Comparison of ENCODE assay signal across 1 cellular context in the genomic region with DNA sequence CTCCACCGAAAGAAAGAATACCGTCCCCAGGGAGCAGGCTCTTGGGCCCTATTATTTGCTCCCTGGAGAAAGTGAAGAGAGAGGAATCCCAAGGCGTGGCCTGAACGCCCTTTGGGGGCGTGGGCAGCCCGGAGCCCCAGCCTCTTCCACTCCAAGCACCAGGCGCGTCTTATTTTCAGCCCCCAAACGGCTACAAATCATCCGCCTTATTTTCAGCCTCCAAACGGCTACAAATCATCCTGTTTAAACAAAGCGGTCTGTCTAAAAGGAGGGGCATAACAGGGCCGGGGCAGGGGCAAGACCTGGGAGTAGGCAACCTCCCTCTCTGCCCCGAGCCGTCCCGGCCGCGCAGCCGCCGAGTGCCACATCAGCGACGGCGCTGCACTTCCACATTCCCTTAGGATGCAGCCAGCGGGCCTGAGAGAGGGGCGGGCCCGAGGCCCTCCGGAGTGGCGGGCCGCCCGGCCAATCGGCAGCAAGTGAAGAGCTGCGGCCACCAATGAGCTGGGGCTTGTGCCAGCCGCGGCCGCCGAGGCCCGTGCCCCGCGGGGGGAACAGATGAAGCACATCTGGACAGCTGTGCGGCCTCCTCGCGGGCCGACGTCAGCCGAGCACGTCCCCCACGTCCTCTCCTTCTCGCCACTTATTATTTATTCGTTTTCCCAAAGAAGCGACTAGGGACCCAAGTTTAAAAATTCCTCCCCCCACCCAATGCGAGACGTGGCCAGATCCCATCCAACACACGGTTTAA.
TF ChIP-seq lines count a peak whose summit lies in the region.

A gene with protein sequence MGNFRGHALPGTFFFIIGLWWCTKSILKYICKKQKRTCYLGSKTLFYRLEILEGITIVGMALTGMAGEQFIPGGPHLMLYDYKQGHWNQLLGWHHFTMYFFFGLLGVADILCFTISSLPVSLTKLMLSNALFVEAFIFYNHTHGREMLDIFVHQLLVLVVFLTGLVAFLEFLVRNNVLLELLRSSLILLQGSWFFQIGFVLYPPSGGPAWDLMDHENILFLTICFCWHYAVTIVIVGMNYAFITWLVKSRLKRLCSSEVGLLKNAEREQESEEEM (plus strand): TSS at position 561 of the 751 bp plus-strand sequence. CDS start 62,593 bp downstream, outside the sequence.

TF ChIP-seq in HEK293, 187 proteins besides CTCF, POLR2A, EP300 and RAD21 (continued from another document and continues in another):
- TF ChIP-seq, protein P1, sequence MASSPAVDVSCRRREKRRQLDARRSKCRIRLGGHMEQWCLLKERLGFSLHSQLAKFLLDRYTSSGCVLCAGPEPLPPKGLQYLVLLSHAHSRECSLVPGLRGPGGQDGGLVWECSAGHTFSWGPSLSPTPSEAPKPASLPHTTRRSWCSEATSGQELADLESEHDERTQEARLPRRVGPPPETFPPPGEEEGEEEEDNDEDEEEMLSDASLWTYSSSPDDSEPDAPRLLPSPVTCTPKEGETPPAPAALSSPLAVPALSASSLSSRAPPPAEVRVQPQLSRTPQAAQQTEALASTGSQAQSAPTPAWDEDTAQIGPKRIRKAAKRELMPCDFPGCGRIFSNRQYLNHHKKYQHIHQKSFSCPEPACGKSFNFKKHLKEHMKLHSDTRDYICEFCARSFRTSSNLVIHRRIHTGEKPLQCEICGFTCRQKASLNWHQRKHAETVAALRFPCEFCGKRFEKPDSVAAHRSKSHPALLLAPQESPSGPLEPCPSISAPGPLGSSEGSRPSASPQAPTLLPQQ (tag by site-specific recombination; IDR thresholded peaks at IDR 0.05) = peak; percentile 44; the same call in 1 of the 2 replicates
- TF ChIP-seq ZNF664 (tag by site-specific recombination; IDR thresholded peaks at IDR 0.05) (no peak), ZNF549 (tag by site-specific recombination; IDR thresholded peaks at IDR 0.05) (no peak), BCL11A (tag by site-specific recombination; IDR thresholded peaks at IDR 0.05; ENCODE audit: low read depth) (no peak), ZBTB7A (tag by site-specific recombination; IDR thresholded peaks at IDR 0.05; ENCODE audit: low read depth) (no peak), ZIC2 (tag by site-specific recombination; IDR thresholded peaks at IDR 0.05) (0 out of 2 replicates have a peak, but pooled peaks have one; percentile 21), GFI1B (tag by site-specific recombination; IDR thresholded peaks at IDR 0.05) (no peak), ZNF2 (tag by site-specific recombination; IDR thresholded peaks at IDR 0.05) (peak; percentile 34; the same call in 1 of the 2 replicates), ZNF416 (tag by site-specific recombination; IDR thresholded peaks at IDR 0.05) (no peak), ZNF138 (tag by site-specific recombination; IDR thresholded peaks at IDR 0.05; ENCODE audit: borderline replicate concordance) (no peak), SETDB1 (IDR thresholded peaks at IDR 0.05; ENCODE audit: insufficient read length, low read length) (no peak), ZNF529 (tag by site-specific recombination; IDR thresholded peaks at IDR 0.05; ENCODE audit: insufficient replicate concordance) (no peak), WT1 (tag by site-specific recombination; IDR thresholded peaks at IDR 0.05) (0 out of 2 replicates have a peak, but pooled peaks have one; percentile 35), SP7 (tag by site-specific recombination; IDR thresholded peaks at IDR 0.05) (peak; percentile 24; the same call in 1 of the 2 replicates), KLF16 (tag by site-specific recombination; IDR thresholded peaks at IDR 0.05) (no peak), YY1 (tag by site-specific recombination; IDR thresholded peaks at IDR 0.05) (no peak), ZNF510 (tag by site-specific recombination; IDR thresholded peaks at IDR 0.05; ENCODE audit: insufficient replicate concordance) (no peak), ZNF202 (tag by site-specific recombination; IDR thresholded peaks at IDR 0.05; ENCODE audit: borderline replicate concordance) (no peak), ZNF426 (tag by site-specific recombination; IDR thresholded peaks at IDR 0.05) (no peak), SP2 (tag by site-specific recombination; IDR thresholded peaks at IDR 0.05) (peak; percentile 91), ZNF211 (tag by site-specific recombination; IDR thresholded peaks at IDR 0.05; ENCODE audit: low read depth) (no peak), ZNF514 (tag by site-specific recombination; IDR thresholded peaks at IDR 0.05) (no peak), ZNF561 (tag by site-specific recombination; IDR thresholded peaks at IDR 0.05; ENCODE audit: borderline replicate concordance) (no peak), ZNF48 (tag by site-specific recombination; IDR thresholded peaks at IDR 0.05) (no peak), KLF10 (tag by site-specific recombination; IDR thresholded peaks at IDR 0.05) (no peak), ZFP37 (tag by site-specific recombination; IDR thresholded peaks at IDR 0.05) (no peak), ZNF114 (tag by site-specific recombination; IDR thresholded peaks at IDR 0.05) (no peak), TCF7L2 (IDR thresholded peaks at IDR 0.05; ENCODE audit: borderline replicate concordance, low read depth, low read length) (no peak), ZNF600 (tag by site-specific recombination; IDR thresholded peaks at IDR 0.05) (peak; percentile 87), ZNF624 (tag by site-specific recombination; IDR thresholded peaks at IDR 0.05) (no peak), ZBTB17 (tag by site-specific recombination; IDR thresholded peaks at IDR 0.05) (peak; percentile 70), ZNF660 (tag by site-specific recombination; IDR thresholded peaks at IDR 0.05) (no peak), ZSCAN16 (tag by site-specific recombination; IDR thresholded peaks at IDR 0.05) (no peak), ZNF776 (tag by site-specific recombination; IDR thresholded peaks at IDR 0.05; ENCODE audit: borderline replicate concordance) (no peak), ZNF214 (tag by site-specific recombination; IDR thresholded peaks at IDR 0.05; ENCODE audit: borderline replicate concordance) (no peak), SP3 (tag by site-specific recombination; IDR thresholded peaks at IDR 0.05) (peak; percentile 72), ZNF596 (tag by site-specific recombination; IDR thresholded peaks at IDR 0.05) (0 out of 2 replicates have a peak, but pooled peaks have one; percentile 3), ZNF311 (tag by site-specific recombination; IDR thresholded peaks at IDR 0.05; ENCODE audit: borderline replicate concordance) (no peak), OVOL3 (tag by site-specific recombination; IDR thresholded peaks at IDR 0.05) (no peak), ZNF843 (tag by site-specific recombination; IDR thresholded peaks at IDR 0.05) (no peak), ZNF530 (tag by site-specific recombination; IDR thresholded peaks at IDR 0.05; ENCODE audit: low read depth) (no peak), ZBTB20 (tag by site-specific recombination; IDR thresholded peaks at IDR 0.05) (peak; percentile 53; the same call in 1 of the 2 replicates)
- TF ChIP-seq, protein P2, sequence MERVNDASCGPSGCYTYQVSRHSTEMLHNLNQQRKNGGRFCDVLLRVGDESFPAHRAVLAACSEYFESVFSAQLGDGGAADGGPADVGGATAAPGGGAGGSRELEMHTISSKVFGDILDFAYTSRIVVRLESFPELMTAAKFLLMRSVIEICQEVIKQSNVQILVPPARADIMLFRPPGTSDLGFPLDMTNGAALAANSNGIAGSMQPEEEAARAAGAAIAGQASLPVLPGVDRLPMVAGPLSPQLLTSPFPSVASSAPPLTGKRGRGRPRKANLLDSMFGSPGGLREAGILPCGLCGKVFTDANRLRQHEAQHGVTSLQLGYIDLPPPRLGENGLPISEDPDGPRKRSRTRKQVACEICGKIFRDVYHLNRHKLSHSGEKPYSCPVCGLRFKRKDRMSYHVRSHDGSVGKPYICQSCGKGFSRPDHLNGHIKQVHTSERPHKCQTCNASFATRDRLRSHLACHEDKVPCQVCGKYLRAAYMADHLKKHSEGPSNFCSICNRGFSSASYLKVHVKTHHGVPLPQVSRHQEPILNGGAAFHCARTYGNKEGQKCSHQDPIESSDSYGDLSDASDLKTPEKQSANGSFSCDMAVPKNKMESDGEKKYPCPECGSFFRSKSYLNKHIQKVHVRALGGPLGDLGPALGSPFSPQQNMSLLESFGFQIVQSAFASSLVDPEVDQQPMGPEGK (tag by site-specific recombination; IDR thresholded peaks at IDR 0.05) = peak; percentile 83
- TF ChIP-seq, protein P3, sequence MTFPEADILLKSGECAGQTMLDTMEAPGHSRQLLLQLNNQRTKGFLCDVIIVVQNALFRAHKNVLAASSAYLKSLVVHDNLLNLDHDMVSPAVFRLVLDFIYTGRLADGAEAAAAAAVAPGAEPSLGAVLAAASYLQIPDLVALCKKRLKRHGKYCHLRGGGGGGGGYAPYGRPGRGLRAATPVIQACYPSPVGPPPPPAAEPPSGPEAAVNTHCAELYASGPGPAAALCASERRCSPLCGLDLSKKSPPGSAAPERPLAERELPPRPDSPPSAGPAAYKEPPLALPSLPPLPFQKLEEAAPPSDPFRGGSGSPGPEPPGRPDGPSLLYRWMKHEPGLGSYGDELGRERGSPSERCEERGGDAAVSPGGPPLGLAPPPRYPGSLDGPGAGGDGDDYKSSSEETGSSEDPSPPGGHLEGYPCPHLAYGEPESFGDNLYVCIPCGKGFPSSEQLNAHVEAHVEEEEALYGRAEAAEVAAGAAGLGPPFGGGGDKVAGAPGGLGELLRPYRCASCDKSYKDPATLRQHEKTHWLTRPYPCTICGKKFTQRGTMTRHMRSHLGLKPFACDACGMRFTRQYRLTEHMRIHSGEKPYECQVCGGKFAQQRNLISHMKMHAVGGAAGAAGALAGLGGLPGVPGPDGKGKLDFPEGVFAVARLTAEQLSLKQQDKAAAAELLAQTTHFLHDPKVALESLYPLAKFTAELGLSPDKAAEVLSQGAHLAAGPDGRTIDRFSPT (tag by site-specific recombination; IDR thresholded peaks at IDR 0.05) = peak; percentile 94
- TF ChIP-seq, protein P4, sequence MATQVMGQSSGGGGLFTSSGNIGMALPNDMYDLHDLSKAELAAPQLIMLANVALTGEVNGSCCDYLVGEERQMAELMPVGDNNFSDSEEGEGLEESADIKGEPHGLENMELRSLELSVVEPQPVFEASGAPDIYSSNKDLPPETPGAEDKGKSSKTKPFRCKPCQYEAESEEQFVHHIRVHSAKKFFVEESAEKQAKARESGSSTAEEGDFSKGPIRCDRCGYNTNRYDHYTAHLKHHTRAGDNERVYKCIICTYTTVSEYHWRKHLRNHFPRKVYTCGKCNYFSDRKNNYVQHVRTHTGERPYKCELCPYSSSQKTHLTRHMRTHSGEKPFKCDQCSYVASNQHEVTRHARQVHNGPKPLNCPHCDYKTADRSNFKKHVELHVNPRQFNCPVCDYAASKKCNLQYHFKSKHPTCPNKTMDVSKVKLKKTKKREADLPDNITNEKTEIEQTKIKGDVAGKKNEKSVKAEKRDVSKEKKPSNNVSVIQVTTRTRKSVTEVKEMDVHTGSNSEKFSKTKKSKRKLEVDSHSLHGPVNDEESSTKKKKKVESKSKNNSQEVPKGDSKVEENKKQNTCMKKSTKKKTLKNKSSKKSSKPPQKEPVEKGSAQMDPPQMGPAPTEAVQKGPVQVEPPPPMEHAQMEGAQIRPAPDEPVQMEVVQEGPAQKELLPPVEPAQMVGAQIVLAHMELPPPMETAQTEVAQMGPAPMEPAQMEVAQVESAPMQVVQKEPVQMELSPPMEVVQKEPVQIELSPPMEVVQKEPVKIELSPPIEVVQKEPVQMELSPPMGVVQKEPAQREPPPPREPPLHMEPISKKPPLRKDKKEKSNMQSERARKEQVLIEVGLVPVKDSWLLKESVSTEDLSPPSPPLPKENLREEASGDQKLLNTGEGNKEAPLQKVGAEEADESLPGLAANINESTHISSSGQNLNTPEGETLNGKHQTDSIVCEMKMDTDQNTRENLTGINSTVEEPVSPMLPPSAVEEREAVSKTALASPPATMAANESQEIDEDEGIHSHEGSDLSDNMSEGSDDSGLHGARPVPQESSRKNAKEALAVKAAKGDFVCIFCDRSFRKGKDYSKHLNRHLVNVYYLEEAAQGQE (tag by site-specific recombination; IDR thresholded peaks at IDR 0.05) = no peak
- TF ChIP-seq, protein P5, sequence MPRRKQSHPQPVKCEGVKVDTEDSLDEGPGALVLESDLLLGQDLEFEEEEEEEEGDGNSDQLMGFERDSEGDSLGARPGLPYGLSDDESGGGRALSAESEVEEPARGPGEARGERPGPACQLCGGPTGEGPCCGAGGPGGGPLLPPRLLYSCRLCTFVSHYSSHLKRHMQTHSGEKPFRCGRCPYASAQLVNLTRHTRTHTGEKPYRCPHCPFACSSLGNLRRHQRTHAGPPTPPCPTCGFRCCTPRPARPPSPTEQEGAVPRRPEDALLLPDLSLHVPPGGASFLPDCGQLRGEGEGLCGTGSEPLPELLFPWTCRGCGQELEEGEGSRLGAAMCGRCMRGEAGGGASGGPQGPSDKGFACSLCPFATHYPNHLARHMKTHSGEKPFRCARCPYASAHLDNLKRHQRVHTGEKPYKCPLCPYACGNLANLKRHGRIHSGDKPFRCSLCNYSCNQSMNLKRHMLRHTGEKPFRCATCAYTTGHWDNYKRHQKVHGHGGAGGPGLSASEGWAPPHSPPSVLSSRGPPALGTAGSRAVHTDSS (tag by site-specific recombination; IDR thresholded peaks at IDR 0.05) = no peak
- TF ChIP-seq, protein P6, sequence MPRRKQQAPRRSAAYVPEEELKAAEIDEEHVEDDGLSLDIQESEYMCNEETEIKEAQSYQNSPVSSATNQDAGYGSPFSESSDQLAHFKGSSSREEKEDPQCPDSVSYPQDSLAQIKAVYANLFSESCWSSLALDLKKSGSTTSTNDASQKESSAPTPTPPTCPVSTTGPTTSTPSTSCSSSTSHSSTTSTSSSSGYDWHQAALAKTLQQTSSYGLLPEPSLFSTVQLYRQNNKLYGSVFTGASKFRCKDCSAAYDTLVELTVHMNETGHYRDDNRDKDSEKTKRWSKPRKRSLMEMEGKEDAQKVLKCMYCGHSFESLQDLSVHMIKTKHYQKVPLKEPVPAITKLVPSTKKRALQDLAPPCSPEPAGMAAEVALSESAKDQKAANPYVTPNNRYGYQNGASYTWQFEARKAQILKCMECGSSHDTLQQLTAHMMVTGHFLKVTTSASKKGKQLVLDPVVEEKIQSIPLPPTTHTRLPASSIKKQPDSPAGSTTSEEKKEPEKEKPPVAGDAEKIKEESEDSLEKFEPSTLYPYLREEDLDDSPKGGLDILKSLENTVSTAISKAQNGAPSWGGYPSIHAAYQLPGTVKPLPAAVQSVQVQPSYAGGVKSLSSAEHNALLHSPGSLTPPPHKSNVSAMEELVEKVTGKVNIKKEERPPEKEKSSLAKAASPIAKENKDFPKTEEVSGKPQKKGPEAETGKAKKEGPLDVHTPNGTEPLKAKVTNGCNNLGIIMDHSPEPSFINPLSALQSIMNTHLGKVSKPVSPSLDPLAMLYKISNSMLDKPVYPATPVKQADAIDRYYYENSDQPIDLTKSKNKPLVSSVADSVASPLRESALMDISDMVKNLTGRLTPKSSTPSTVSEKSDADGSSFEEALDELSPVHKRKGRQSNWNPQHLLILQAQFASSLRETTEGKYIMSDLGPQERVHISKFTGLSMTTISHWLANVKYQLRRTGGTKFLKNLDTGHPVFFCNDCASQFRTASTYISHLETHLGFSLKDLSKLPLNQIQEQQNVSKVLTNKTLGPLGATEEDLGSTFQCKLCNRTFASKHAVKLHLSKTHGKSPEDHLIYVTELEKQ (tag by site-specific recombination; IDR thresholded peaks at IDR 0.05; ENCODE audit: borderline replicate concordance) = no peak
- TF ChIP-seq, protein P7, sequence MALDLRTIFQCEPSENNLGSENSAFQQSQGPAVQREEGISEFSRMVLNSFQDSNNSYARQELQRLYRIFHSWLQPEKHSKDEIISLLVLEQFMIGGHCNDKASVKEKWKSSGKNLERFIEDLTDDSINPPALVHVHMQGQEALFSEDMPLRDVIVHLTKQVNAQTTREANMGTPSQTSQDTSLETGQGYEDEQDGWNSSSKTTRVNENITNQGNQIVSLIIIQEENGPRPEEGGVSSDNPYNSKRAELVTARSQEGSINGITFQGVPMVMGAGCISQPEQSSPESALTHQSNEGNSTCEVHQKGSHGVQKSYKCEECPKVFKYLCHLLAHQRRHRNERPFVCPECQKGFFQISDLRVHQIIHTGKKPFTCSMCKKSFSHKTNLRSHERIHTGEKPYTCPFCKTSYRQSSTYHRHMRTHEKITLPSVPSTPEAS (tag by site-specific recombination; IDR thresholded peaks at IDR 0.05) = no peak
